In genomic region chr9:125421591-125422181, GRCh38 we compare ENCODE assay signal across 19 cellular contexts.
A peak's percentile ranks its signal among the peaks of the same experiment; 100 is the strongest.
DNase-seq lines count a peak whose midpoint lies in the region; ATAC-seq, FAIRE-seq and TF ChIP-seq lines count a peak whose summit lies in the region.
"Had no signal": no experiment of that assay in that cellular context is flagged by ENCODE, and none has a peak within 500 bp of the region (broad histone marks: within the 10 kb centered on the region; RNA-seq: fewer than 3 reads in every experiment).

No MANE protein-coding gene starts in this region.

- H3K27me3 Mint-ChIP-seq in type B pancreatic cell = peaks cover 3% of the 10 kb centered on the region
- H3K27me3 Mint-ChIP-seq: CD4-positive, alpha-beta T cell had no signal

- TF ChIP-seq EP300 in K562 (IDR thresholded peaks at IDR 0.05; ENCODE audit: low read length) = no peak

- DNase-seq in right cardiac atrium (peak in 1 of 3 donors; percentile 34), left ventricle myocardium inferior (no peak), HCT116 (ENCODE audit: low read depth, low spot score) (no peak), K562 (ENCODE audit: extremely low read depth in 1 of 4, low spot score in 3 of 4) (peak; percentile 46 to 77 (median 67)), neuronal stem cell (ENCODE audit: low spot score) (no peak), type B pancreatic cell (ENCODE audit: extremely low spot score, unreplicated experiment) (no peak)
- no peak for DNase-seq in activated CD4-positive, alpha-beta T cell treated with anti-CD3 and anti-CD28 coated beads for 48 hours
- no peak for DNase-seq in effector memory CD4-positive, alpha-beta T cell
- DNase-seq: AML-193; Caco-2; CD4-positive, alpha-beta T cell; GM23248; H9 had no signal

- CTCF ChIA-PET in HCT116 (lab: Charles Lee) (no interaction called here), K562 (lab: Yijun Ruan, JAX; ENCODE audit: low intra/inter-chr PET ratio) (no interaction called here)

- H3K9me1 ChIP-seq in K562 (ENCODE audit: control insufficient read depth, insufficient read depth, low read length) = no peaks in the 10 kb centered on the region

- in situ Hi-C loops in K562 (cut with MboI) = no loop called here

- H4K91ac ChIP-seq in neuronal stem cell (ENCODE audit: low read depth, low read length, poor library complexity) = no peak overlapping the region

- intact Hi-C loops in right cardiac atrium (cut with DNase I) = no loop called here
- intact Hi-C loops in left ventricle myocardium inferior (cut with micrococcal nuclease) = no loop called here
- intact Hi-C loops in HCT116 (cut with micrococcal nuclease) = no loop called here
- intact Hi-C loops in K562 (cut with micrococcal nuclease) = no loop called here

- H4K20me1 ChIP-seq in HCT116 (ENCODE audit: insufficient read depth) (no peaks in the 10 kb centered on the region), K562 (replicated peaks; ENCODE audit: control insufficient read depth, insufficient read depth, low read length) (no peaks in the 10 kb centered on the region)

- H2BK120ac ChIP-seq in neuronal stem cell (ENCODE audit: low read depth, low read length) = peak overlapping the region; percentile 13

- H3K4me1 Mint-ChIP-seq in type B pancreatic cell (ENCODE audit: unreplicated experiment) = peaks cover 8% of the 10 kb centered on the region

- no peak for TF ChIP-seq RAD21 in HCT116 (IDR thresholded peaks at IDR 0.05; ENCODE audit: low read depth)
- no peak for TF ChIP-seq RAD21 in K562 (CRISPR knock-in tag; conservative IDR thresholded peaks at IDR 0.05 in 1 of 2, IDR thresholded peaks at IDR 0.05 in 1 of 2)

- H2BK12ac ChIP-seq in neuronal stem cell (ENCODE audit: low read length) = no peak overlapping the region

- H3K27ac Mint-ChIP-seq in type B pancreatic cell = no peak overlapping the region
- H3K27ac Mint-ChIP-seq: CD4-positive, alpha-beta T cell; H9 had no signal

- no peak overlapping the region; the same call in 1 of the 2 replicates for H3K4me2 ChIP-seq in HCT116 (ENCODE audit: low read length)
- peak overlapping the region; percentile 50 for H3K4me2 ChIP-seq in K562 (ENCODE audit: insufficient read depth, low read length)
- H3K4me2 ChIP-seq in neuronal stem cell (ENCODE audit: insufficient read depth, low read length, poor library complexity, severe bottlenecking) = no peak overlapping the region
- H3K4me2 ChIP-seq: A549 had no signal

- no peaks in the 10 kb centered on the region for H3K9me3 ChIP-seq in right cardiac atrium (ENCODE audit: control insufficient read depth, low read length)
- H3K9me3 ChIP-seq in left ventricle myocardium inferior (replicated peaks) = no peaks in the 10 kb centered on the region
- H3K9me3 ChIP-seq in HCT116 (ENCODE audit: control insufficient read depth in 1 of 2, insufficient read depth in 1 of 2, low read depth in 1 of 2, low read length in 2 of 2) = no peaks in the 10 kb centered on the region
- no peaks in the 10 kb centered on the region for H3K9me3 ChIP-seq in K562 (replicated peaks; ENCODE audit: control insufficient read depth, insufficient read depth, low read depth, low read length)
- no peaks in the 10 kb centered on the region for H3K9me3 ChIP-seq in neuronal stem cell (replicated peaks in 1 of 2; ENCODE audit: control insufficient read depth in 2 of 2, insufficient read depth in 1 of 2, low read depth in 1 of 2, low read length in 2 of 2)
- no peaks in the 10 kb centered on the region for H3K9me3 ChIP-seq in effector memory CD4-positive, alpha-beta T cell (ENCODE audit: control insufficient read depth, low read length)
- H3K9me3 ChIP-seq: A549, Caco-2 had no signal

- WGBS in right cardiac atrium = 70% methylated on average over 13 of the region's 13 CpGs
- 17% methylated on average over 12 of the region's 13 CpGs for WGBS in K562 (ENCODE audit: insufficient coverage, low coverage, missing lambda C conversion rate)
- no CpG with 5 or more reads among the region's 13 CpGs for WGBS in neuronal stem cell (ENCODE audit: extremely low coverage in 2 of 2, insufficient read length in 2 of 2, insufficient replicate concordance in 1 of 2), 2 donors

- peak overlapping the region; percentile 25 for H2AK5ac ChIP-seq in neuronal stem cell (ENCODE audit: low read depth, low read length)

- peak overlapping the region; percentile 66 for H4K8ac ChIP-seq in neuronal stem cell (ENCODE audit: low read depth, low read length)

- H3K27ac ChIP-seq in right cardiac atrium (ENCODE audit: low read length) = no peak overlapping the region
- H3K27ac ChIP-seq in left ventricle myocardium inferior (replicated peaks) = no peak overlapping the region
- H3K27ac ChIP-seq in HCT116 (ENCODE audit: low read depth, low read length) = no peak overlapping the region
- no peak overlapping the region for H3K27ac ChIP-seq in K562 (ENCODE audit: extremely low read depth, low read depth, low read length)
- no peak overlapping the region for H3K27ac ChIP-seq in neuronal stem cell (replicated peaks; ENCODE audit: low read length)
- H3K27ac ChIP-seq in effector memory CD4-positive, alpha-beta T cell (ENCODE audit: insufficient read depth, low read length, poor library complexity, severe bottlenecking) = no peak overlapping the region
- H3K27ac ChIP-seq: A549, C4-2B, GM23248 had no signal

- BruUV-seq in HCT116 (replicated peaks; lab: Mats Ljungman, UMichigan) (no TSS peak), K562 (replicated peaks; lab: Mats Ljungman, UMichigan) (no TSS peak)

- peak; percentile 77 for FAIRE-seq in K562 (lab: Jason Lieb, UNC)
- FAIRE-seq: A549, D721Med, G401.6, GM12891, GM18507 had no signal

- H3K27me3 ChIP-seq in right cardiac atrium (ENCODE audit: control insufficient read depth, insufficient read depth) = no peaks in the 10 kb centered on the region
- H3K27me3 ChIP-seq in left ventricle myocardium inferior (ENCODE audit: low read depth) = no peaks in the 10 kb centered on the region
- H3K27me3 ChIP-seq in HCT116 (ENCODE audit: insufficient read depth, low read length) = no peaks in the 10 kb centered on the region
- H3K27me3 ChIP-seq in K562 (ENCODE audit: control insufficient read depth in 2 of 2, insufficient read depth in 2 of 2, low read length in 2 of 2) = no peaks in the 10 kb centered on the region
- H3K27me3 ChIP-seq in neuronal stem cell (ENCODE audit: control insufficient read depth in 3 of 3, insufficient read depth in 3 of 3, low read depth in 1 of 3, low read length in 3 of 3) = no peaks in the 10 kb centered on the region
- H3K27me3 ChIP-seq in effector memory CD4-positive, alpha-beta T cell (replicated peaks; ENCODE audit: control insufficient read depth, insufficient read depth, low read length, poor library complexity, severe bottlenecking) = no peaks in the 10 kb centered on the region

- TF ChIP-seq CTCF in left ventricle myocardium inferior (IDR thresholded peaks at IDR 0.05; ENCODE audit: borderline replicate concordance) (no peak), HCT116 (IDR thresholded peaks at IDR 0.05 in 2 of 3, conservative IDR thresholded peaks at IDR 0.05 in 1 of 3; ENCODE audit: borderline replicate concordance in 1 of 3, insufficient read depth in 1 of 3, low read depth in 2 of 3, low read length in 2 of 3) (no peak), K562 (IDR thresholded peaks at IDR 0.05 in 2 of 3, conservative IDR thresholded peaks at IDR 0.05 in 1 of 3; ENCODE audit: insufficient read depth in 2 of 3, low read depth in 1 of 3, low read length in 3 of 3) (no peak), type B pancreatic cell (conservative IDR thresholded peaks at IDR 0.05) (no peak)

- TF ChIP-seq POLR2A in HCT116 (IDR thresholded peaks at IDR 0.05; ENCODE audit: borderline replicate concordance, extremely low read depth, insufficient read depth, insufficient read length) (no peak), K562 (conservative IDR thresholded peaks at IDR 0.05) (no peak)

- H3K4me3 ChIP-seq in right cardiac atrium (ENCODE audit: low read length) (no peak overlapping the region), left ventricle myocardium inferior (no peak overlapping the region), HCT116 (replicated peaks in 1 of 2; ENCODE audit: low read depth in 1 of 2, low read length in 2 of 2) (no peak overlapping the region), K562 (no peak overlapping the region), neuronal stem cell (ENCODE audit: low read length in 2 of 2) (no peak overlapping the region)
- H3K4me3 ChIP-seq in effector memory CD4-positive, alpha-beta T cell (ENCODE audit: insufficient read depth, low read depth, low read length, poor library complexity, severe bottlenecking) = no peak overlapping the region
- H3K4me3 ChIP-seq: A549, GM23248 had no signal

- peak overlapping the region; percentile 76 for H3K18ac ChIP-seq in neuronal stem cell (ENCODE audit: low read length)

- H3K9me2 ChIP-seq in HCT116 (ENCODE audit: insufficient read depth) = no peaks in the 10 kb centered on the region

- H3K4me1 ChIP-seq in right cardiac atrium (ENCODE audit: control insufficient read depth, insufficient read depth, low read length) (no peaks in the 10 kb centered on the region), left ventricle myocardium inferior (no peaks in the 10 kb centered on the region), HCT116 (ENCODE audit: control insufficient read depth in 1 of 2, insufficient read depth in 2 of 2, low read length in 2 of 2) (peaks cover 0 to 13% of the 10 kb centered on the region in 2 experiments; a peak in 2 of 4 replicates), K562 (replicated peaks in 1 of 2; ENCODE audit: control insufficient read depth in 2 of 2, insufficient read depth in 2 of 2, low read length in 2 of 2) (peaks cover 3 to 18% of the 10 kb centered on the region in 2 experiments; a peak in 4 of 5 replicates), neuronal stem cell (ENCODE audit: control insufficient read depth in 2 of 2, insufficient read depth in 1 of 2, low read depth in 1 of 2, low read length in 2 of 2) (no peaks in the 10 kb centered on the region)
- H3K4me1 ChIP-seq in effector memory CD4-positive, alpha-beta T cell (ENCODE audit: control insufficient read depth, insufficient read depth, low read length, poor library complexity, severe bottlenecking) = no peaks in the 10 kb centered on the region
- H3K4me1 ChIP-seq: A549 had no signal

- H3K4me3 Mint-ChIP-seq in type B pancreatic cell = no peak overlapping the region
- H3K4me3 Mint-ChIP-seq: CD4-positive, alpha-beta T cell; H9 had no signal

- H3K36me3 ChIP-seq in left ventricle myocardium inferior (no peaks in the 10 kb centered on the region), HCT116 (ENCODE audit: control insufficient read depth in 1 of 2, insufficient read depth in 2 of 2, low read length in 2 of 2) (no peaks in the 10 kb centered on the region), K562 (ENCODE audit: control insufficient read depth, insufficient read depth, low read length) (no peaks in the 10 kb centered on the region), neuronal stem cell (replicated peaks in 1 of 2; ENCODE audit: control insufficient read depth in 2 of 2, insufficient read depth in 2 of 2, low read length in 2 of 2) (no peaks in the 10 kb centered on the region)
- no peaks in the 10 kb centered on the region for H3K36me3 ChIP-seq in effector memory CD4-positive, alpha-beta T cell (ENCODE audit: control insufficient read depth, insufficient read depth, low read length)

- H2BK15ac ChIP-seq in neuronal stem cell (ENCODE audit: low read length) = no peak overlapping the region

- no peak overlapping the region for H2BK5ac ChIP-seq in neuronal stem cell (ENCODE audit: low read length)

- no peaks in the 10 kb centered on the region for H3K36me3 Mint-ChIP-seq in type B pancreatic cell

- H3K9ac ChIP-seq in HCT116 (ENCODE audit: low read length) (no peak overlapping the region), K562 (ENCODE audit: insufficient read depth in 1 of 2, low read depth in 2 of 2, low read length in 2 of 2) (peak overlapping the region in 1 of 2 experiments; percentile 50; a peak in 1 of 4 replicates), neuronal stem cell (ENCODE audit: low read depth, low read length, poor library complexity) (no peak overlapping the region)
- H3K9ac ChIP-seq: GM23248 had no signal

- H3K14ac ChIP-seq in neuronal stem cell (ENCODE audit: low read length) = no peak overlapping the region

- POLR2A ChIA-PET in HCT116 (lab: Charles Lee) = interaction anchor here (1.7 to 2.6 kb wide), 2 partner anchors 8 to 10 kb away, joined by 4 to 12 read pairs; no protein-coding TSS in a partner anchor
- POLR2A ChIA-PET in K562 (lab: Yijun Ruan, JAX) = no interaction called here

- H3K79me1 ChIP-seq in neuronal stem cell (ENCODE audit: low read depth, low read length) = no peaks in the 10 kb centered on the region

- no peak overlapping the region for H3K23ac ChIP-seq in neuronal stem cell (ENCODE audit: low read depth, low read length, poor library complexity)

- no peak overlapping the region for H3K4ac ChIP-seq in neuronal stem cell (ENCODE audit: low read length)

- RAD21 ChIA-PET in HCT116 (lab: Charles Lee; ENCODE audit: low non-redundant PET in 1 of 2, low total read pairs in 2 of 2, uncharacterized antibody in 2 of 2, unreplicated experiment in 2 of 2) = no interaction called here

- no peak overlapping the region for H2AFZ ChIP-seq in HCT116 (ENCODE audit: low read depth, low read length, poor library complexity, severe bottlenecking)
- peak overlapping the region; percentile 65 for H2AFZ ChIP-seq in K562 (ENCODE audit: low read depth, low read length)
- no peak overlapping the region for H2AFZ ChIP-seq in neuronal stem cell (ENCODE audit: low read length)
- H2AFZ ChIP-seq: GM23248 had no signal

- ATAC-seq in right cardiac atrium (peak; percentile 32 to 54), HCT116 (peak; percentile 19; the same call in 1 of the 2 replicates), K562 (peak; percentile 84)
- ATAC-seq: A549 had no signal

- H3K9me3 Mint-ChIP-seq in type B pancreatic cell = no peaks in the 10 kb centered on the region
- H3K9me3 Mint-ChIP-seq: CD4-positive, alpha-beta T cell; H9 had no signal

- H3K79me2 ChIP-seq in HCT116 (ENCODE audit: insufficient read depth, low read length) (no peaks in the 10 kb centered on the region), K562 (ENCODE audit: control insufficient read depth, insufficient read depth, low read length) (no peaks in the 10 kb centered on the region)

Comparison
In these comparisons a context has a peak if more than half of its experiments do, and no peak if none do; other contexts are left out.
1. ATAC-seq: peak in every context shown above with its lines; median percentile 84 in K562; 43 in right cardiac atrium; 19 in HCT116.
2. DNase-seq: peak in K562 (4 of 4); none in left ventricle myocardium inferior (single experiment), HCT116 (single experiment), neuronal stem cell (single experiment), activated CD4-positive, alpha-beta T cell treated with anti-CD3 and anti-CD28 coated beads for 48 hours (single experiment), type B pancreatic cell (single experiment) and effector memory CD4-positive, alpha-beta T cell (0 of 3).